In the genomic region with DNA sequence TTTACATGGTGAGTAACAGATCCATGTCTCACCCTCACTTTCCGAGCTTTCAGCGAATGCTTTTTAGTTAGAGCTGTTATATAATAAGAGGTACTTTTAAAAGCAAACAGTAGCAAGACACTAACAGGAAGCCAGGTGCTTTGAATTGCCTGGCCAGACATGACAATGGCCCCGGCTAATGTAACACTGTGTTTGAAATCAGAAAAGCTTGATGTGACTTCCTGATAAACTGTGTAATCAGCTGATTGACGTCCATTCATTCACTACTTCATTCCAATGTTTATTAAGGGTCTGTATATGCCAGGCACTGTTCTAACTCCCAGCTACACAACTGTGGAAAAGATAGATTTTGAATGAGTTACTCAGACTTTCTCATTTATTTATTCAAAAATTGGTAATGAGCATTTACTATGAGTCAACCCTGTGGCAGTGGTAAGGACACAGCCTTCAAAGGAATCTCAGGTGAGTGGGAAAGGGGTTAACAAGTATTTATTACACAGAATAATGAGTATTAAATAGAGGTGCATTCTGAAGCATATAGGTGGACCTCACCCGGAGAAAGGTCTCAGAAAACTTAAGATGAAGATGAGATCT, we compare ENCODE assay signal across 11 cellular contexts. TPM values are rescaled to one million over a fixed set of nuclear protein-coding genes. Genes with fewer than 3 reads are reported as not detected.
A peak's percentile ranks its signal among the peaks of the same experiment; 100 is the strongest.
DNase-seq lines count a peak whose midpoint lies in the region; ATAC-seq and TF ChIP-seq lines count a peak whose summit lies in the region.
"Had no signal": no experiment of that assay in that cellular context is flagged by ENCODE, and none has a peak within 500 bp of the region (broad histone marks: within the 10 kb centered on the region; RNA-seq: fewer than 3 reads in every experiment).

No MANE protein-coding gene starts in this region.

- H3K4me1 ChIP-seq in thoracic aorta (ENCODE audit: control insufficient read depth in 1 of 2, low read depth in 2 of 2), result peaks cover 56 to 62% of the 10 kb centered on the region in 2 donors

- H3K36me3 ChIP-seq in thoracic aorta, result no peaks in the 10 kb centered on the region

- DNase-seq in DMS 273 (lab: John Stamatoyannopoulos, UW; ENCODE audit: unreplicated experiment), result peak; percentile 15
- no peak for DNase-seq in DMS 273 treated with DMSO at 0.1 percent for 48 hours (lab: John Stamatoyannopoulos, UW)
- peak; percentile 55 for DNase-seq in NCI-H510A (lab: John Stamatoyannopoulos, UW)
- DNase-seq in glomerular visceral epithelial cell (ENCODE audit: extremely low spot score), result peak; percentile 20
- DNase-seq in thoracic aorta (ENCODE audit: low spot score), result no peak
- DNase-seq in posterior vena cava (ENCODE audit: low spot score), result no peak
- no peak for DNase-seq in stimulated activated CD8-positive, alpha-beta memory T cell treated with anti-CD3 and anti-CD28 coated beads, Interleukin-4, amount 100 ng/mL, for 48 hours
- DNase-seq in NCI-H226, result no peak
- DNase-seq: erythroblast had no signal

- H3K9me3 ChIP-seq in thoracic aorta, result no peaks in the 10 kb centered on the region

- H3K27ac ChIP-seq in thoracic aorta, result peak overlapping the region; percentile 85 to 92
- H3K27ac ChIP-seq: 22Rv1, KMS-11 had no signal

- no peak overlapping the region for H3K4me3 ChIP-seq in thoracic aorta

- TF ChIP-seq CTCF in thoracic aorta (IDR thresholded peaks at IDR 0.05), result no peak

- ATAC-seq in thoracic aorta (ENCODE audit: insufficient number of reproducible peaks, low FRiP score, low read depth), result no peak

- H3K27me3 ChIP-seq in thoracic aorta (replicated peaks; ENCODE audit: insufficient read depth), result no peaks in the 10 kb centered on the region

- intact Hi-C loops in posterior vena cava (cut with DNase I), result no loop called here

RNA-seq across cellular contexts. Expression of a gene that starts 26.6 kb away (rescaled TPM):
- total RNA-seq in thoracic aorta (100 to 1,000 TPM; 161 to 255 TPM), posterior vena cava (100 to 1,000 TPM; 401 to 418 TPM)

Comparison
In these comparisons a context has a peak if more than half of its experiments do, and no peak if none do; other contexts are left out.
1. DNase-seq: peak in DMS 273 (single experiment), NCI-H510A (single experiment) and glomerular visceral epithelial cell (single experiment); none in DMS 273 treated with DMSO at 0.1 percent for 48 hours (single experiment), thoracic aorta (single experiment), posterior vena cava (single experiment), stimulated activated CD8-positive, alpha-beta memory T cell treated with anti-CD3 and anti-CD28 coated beads, Interleukin-4, amount 100 ng/mL, for 48 hours (single experiment) and NCI-H226 (single experiment).